In the genomic region with DNA sequence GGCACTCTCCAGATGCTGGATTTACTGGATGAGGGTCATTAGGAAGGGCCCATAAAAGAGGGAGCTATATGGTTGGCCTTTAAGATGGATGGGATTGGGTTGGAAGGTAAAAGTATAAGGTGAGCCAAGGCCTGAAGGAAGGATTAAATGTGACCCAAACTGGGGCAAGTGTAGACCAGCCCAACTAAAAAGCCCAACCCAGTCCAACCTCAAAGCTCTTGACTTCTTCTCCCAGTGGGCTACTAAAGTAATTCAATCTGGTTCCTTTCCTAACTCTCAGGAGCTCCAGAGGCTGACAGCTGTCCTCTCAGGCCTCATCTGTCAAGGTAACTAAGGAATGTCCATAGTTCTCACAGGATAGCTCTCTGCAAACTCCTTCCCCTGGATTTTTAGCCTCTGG, we compare ENCODE assay signal across 31 cellular contexts.
"Had no signal": no experiment of that assay in that cellular context is flagged by ENCODE, and none has a peak within 500 bp of the region (broad histone marks: within the 10 kb centered on the region; RNA-seq: fewer than 3 reads in every experiment).

No MANE protein-coding gene starts in this region.

- H3K4me3 ChIP-seq: adrenal gland, body of pancreas, cardiac muscle cell, colonic mucosa, esophagus squamous epithelium, gastroesophageal sphincter had no signal

- ATAC-seq: activated CD4-positive, alpha-beta T cell treated with anti-CD3 and anti-CD28 coated beads for 36 hours; activated CD8-positive, alpha-beta memory T cell treated with anti-CD3 and anti-CD28 coated beads, Interleukin-2, amount 10 ng/mL, durations not matched to agents 7 days and 5 days; activated CD8-positive, alpha-beta T cell treated with anti-CD3 and anti-CD28 coated beads, Interleukin-2, amount 10 ng/mL, durations not matched to agents 7 days and 5 days; activated naive CD8-positive, alpha-beta T cell treated with anti-CD3 and anti-CD28 coated beads, Interleukin-2, amount 50 U/mL, for 24 hours; body of pancreas; gastroesophageal sphincter had no signal

- H3K9me3 Mint-ChIP-seq: activated naive CD4-positive, alpha-beta T cell treated with anti-CD3 and anti-CD28 coated beads, Interleukin-2, amount 50 U/mL, for 24 hours had no signal

- H3K36me3 ChIP-seq: adrenal gland, cardiac muscle cell, colonic mucosa, esophagus squamous epithelium, gastroesophageal sphincter had no signal

- H3K36me3 Mint-ChIP-seq: activated CD4-positive, alpha-beta memory T cell treated with anti-CD3 and anti-CD28 coated beads for 36 hours; activated CD8-positive, alpha-beta memory T cell treated with anti-CD3 and anti-CD28 coated beads, Interleukin-2, amount 10 ng/mL, durations not matched to agents 7 days and 5 days; activated naive CD4-positive, alpha-beta T cell treated with anti-CD3 and anti-CD28 coated beads, Interleukin-2, amount 50 U/mL, for 24 hours; activated naive CD8-positive, alpha-beta T cell treated with anti-CD3 and anti-CD28 coated beads for 36 hours had no signal

- H3K4me1 ChIP-seq: adrenal gland, body of pancreas, colonic mucosa, esophagus squamous epithelium, gastroesophageal sphincter had no signal

- DNase-seq: activated CD4-positive, alpha-beta memory T cell treated with anti-CD3 and anti-CD28 coated beads for 36 hours; activated CD4-positive, alpha-beta T cell treated with anti-CD3 and anti-CD28 coated beads for 36 hours; activated CD4-positive, alpha-beta T cell treated with anti-CD3 and anti-CD28 coated beads, Interleukin-2, amount 10 ng/mL, durations not matched to agents 24 days and 14 days; activated CD4-positive, CD25-positive, alpha-beta regulatory T cell; activated CD4-positive, CD25-positive, alpha-beta regulatory T cell treated with anti-CD3 and anti-CD28 coated beads, Interleukin-2, amount 50 U/mL, for 72 hours; activated CD8-positive, alpha-beta memory T cell treated with anti-CD3 and anti-CD28 coated beads, Interleukin-2, amount 10 ng/mL, durations not matched to agents 7 days and 5 days; activated CD8-positive, alpha-beta memory T cell treated with anti-CD3 and anti-CD28 coated beads, Interleukin-2, amount 50 U/mL, for 4 hours; activated CD8-positive, alpha-beta T cell treated with anti-CD3 and anti-CD28 coated beads, Interleukin-2, amount 10 ng/mL, durations not matched to agents 7 days and 5 days; activated effector memory CD4-positive, alpha-beta T cell treated with anti-CD3 and anti-CD28 coated beads, Interleukin-2, amount 50 U/mL, for 16 hours; activated naive CD4-positive, alpha-beta T cell treated with anti-CD3 and anti-CD28 coated beads for 36 hours; activated naive CD8-positive, alpha-beta T cell treated with anti-CD3 and anti-CD28 coated beads for 36 hours; activated naive CD8-positive, alpha-beta T cell treated with anti-CD3 and anti-CD28 coated beads, Interleukin-2, amount 50 U/mL, for 24 hours; activated T-cell treated with anti-CD3 and anti-CD28 coated beads, Interleukin-2, amount 50 U/mL, for 1 hour; activated T-cell treated with anti-CD3 and anti-CD28 coated beads, Interleukin-2, amount 50 U/mL, for 48 hours; adrenal gland; amygdala; aorta; body of pancreas; central memory CD4-positive, alpha-beta T cell; cerebellar nuclear complex; colonic mucosa; effector CD8-positive, alpha-beta T cell; esophagus squamous epithelium; foreskin melanocyte; T-helper 2 cell had no signal

- H3K27me3 ChIP-seq: adrenal gland, body of pancreas, colonic mucosa, esophagus squamous epithelium, gastroesophageal sphincter had no signal

- H3K27me3 Mint-ChIP-seq: activated CD4-positive, alpha-beta memory T cell treated with anti-CD3 and anti-CD28 coated beads for 36 hours; activated CD4-positive, alpha-beta T cell treated with anti-CD3 and anti-CD28 coated beads for 36 hours; activated CD4-positive, alpha-beta T cell treated with anti-CD3 and anti-CD28 coated beads, Interleukin-2, amount 10 ng/mL, durations not matched to agents 24 days and 14 days; activated naive CD4-positive, alpha-beta T cell treated with anti-CD3 and anti-CD28 coated beads, Interleukin-2, amount 50 U/mL, for 24 hours; activated naive CD8-positive, alpha-beta T cell treated with anti-CD3 and anti-CD28 coated beads for 36 hours had no signal

- H3K9me3 ChIP-seq: adrenal gland, body of pancreas, colonic mucosa, esophagus squamous epithelium, gastroesophageal sphincter had no signal

- H3K27ac ChIP-seq: adrenal gland, body of pancreas, cardiac muscle cell, colonic mucosa, epithelial cell of prostate, esophagus squamous epithelium, gastroesophageal sphincter had no signal

- H3K4me3 Mint-ChIP-seq: activated CD4-positive, alpha-beta memory T cell treated with anti-CD3 and anti-CD28 coated beads for 36 hours; activated CD4-positive, alpha-beta T cell treated with anti-CD3 and anti-CD28 coated beads for 36 hours; activated CD4-positive, alpha-beta T cell treated with anti-CD3 and anti-CD28 coated beads, Interleukin-2, amount 10 ng/mL, durations not matched to agents 24 days and 14 days; activated CD8-positive, alpha-beta memory T cell treated with anti-CD3 and anti-CD28 coated beads, Interleukin-2, amount 10 ng/mL, durations not matched to agents 7 days and 5 days; activated CD8-positive, alpha-beta T cell treated with anti-CD3 and anti-CD28 coated beads, Interleukin-2, amount 10 ng/mL, durations not matched to agents 7 days and 5 days; activated naive CD4-positive, alpha-beta T cell treated with anti-CD3 and anti-CD28 coated beads for 36 hours; activated naive CD4-positive, alpha-beta T cell treated with anti-CD3 and anti-CD28 coated beads, Interleukin-2, amount 50 U/mL, for 24 hours; activated naive CD8-positive, alpha-beta T cell treated with anti-CD3 and anti-CD28 coated beads for 36 hours; activated naive CD8-positive, alpha-beta T cell treated with anti-CD3 and anti-CD28 coated beads, Interleukin-2, amount 50 U/mL, for 24 hours; activated T-helper 1 cell treated with anti-CD3 and anti-CD28 coated beads, Interleukin-12 subunit alpha, Interleukin-12 subunit beta, Interleukin-2, Interleukin-4 antibody, amounts not matched to agents 30 ng/mL and 10 ng/mL and 1 ng/mL, durations not matched to agents 14 hours and 24 hours and 36 hours had no signal

- H3K27ac Mint-ChIP-seq: activated CD4-positive, alpha-beta memory T cell treated with anti-CD3 and anti-CD28 coated beads for 36 hours; activated CD4-positive, alpha-beta T cell treated with anti-CD3 and anti-CD28 coated beads for 36 hours; activated CD4-positive, alpha-beta T cell treated with anti-CD3 and anti-CD28 coated beads, Interleukin-2, amount 10 ng/mL, durations not matched to agents 24 days and 14 days; activated CD8-positive, alpha-beta memory T cell treated with anti-CD3 and anti-CD28 coated beads, Interleukin-2, amount 10 ng/mL, durations not matched to agents 7 days and 5 days; activated CD8-positive, alpha-beta T cell treated with anti-CD3 and anti-CD28 coated beads, Interleukin-2, amount 10 ng/mL, durations not matched to agents 7 days and 5 days; activated naive CD4-positive, alpha-beta T cell treated with anti-CD3 and anti-CD28 coated beads for 36 hours; activated naive CD4-positive, alpha-beta T cell treated with anti-CD3 and anti-CD28 coated beads, Interleukin-2, amount 50 U/mL, for 24 hours; activated naive CD8-positive, alpha-beta T cell treated with anti-CD3 and anti-CD28 coated beads for 36 hours; activated naive CD8-positive, alpha-beta T cell treated with anti-CD3 and anti-CD28 coated beads, Interleukin-2, amount 50 U/mL, for 24 hours; activated T-helper 1 cell treated with anti-CD3 and anti-CD28 coated beads, Interleukin-12 subunit alpha, Interleukin-12 subunit beta, Interleukin-2, Interleukin-4 antibody, amounts not matched to agents 30 ng/mL and 10 ng/mL and 1 ng/mL, durations not matched to agents 14 hours and 24 hours and 36 hours; activated T-helper 2 cell treated with anti-CD3 and anti-CD28 coated beads, Interferon-gamma antibody, Interleukin-2, Interleukin-4, amounts not matched to agents 10 μg/mL and 5 μg/mL and 100 μg/mL, durations not matched to agents 14 hours and 24 hours and 36 hours had no signal

- H3K4me1 Mint-ChIP-seq: activated CD4-positive, alpha-beta T cell treated with anti-CD3 and anti-CD28 coated beads for 36 hours; activated CD4-positive, alpha-beta T cell treated with anti-CD3 and anti-CD28 coated beads, Interleukin-2, amount 10 ng/mL, durations not matched to agents 24 days and 14 days; activated CD8-positive, alpha-beta memory T cell treated with anti-CD3 and anti-CD28 coated beads, Interleukin-2, amount 10 ng/mL, durations not matched to agents 7 days and 5 days; activated naive CD4-positive, alpha-beta T cell treated with anti-CD3 and anti-CD28 coated beads, Interleukin-2, amount 50 U/mL, for 24 hours; activated naive CD8-positive, alpha-beta T cell treated with anti-CD3 and anti-CD28 coated beads for 36 hours; activated naive CD8-positive, alpha-beta T cell treated with anti-CD3 and anti-CD28 coated beads, Interleukin-2, amount 50 U/mL, for 24 hours had no signal
